8 cellular contexts compared by ENCODE assay signal in genomic region chr1:104780470-104781078, GRCh38.
DNase-seq lines count a peak whose midpoint lies in the region; ATAC-seq and TF ChIP-seq lines count a peak whose summit lies in the region.

No MANE protein-coding gene starts in this region.

- H3K36me3 Mint-ChIP-seq in CD4-positive, alpha-beta T cell (ENCODE audit: low read depth), result no peaks in the 10 kb centered on the region

- no peak overlapping the region for H3K27ac Mint-ChIP-seq in CD4-positive, alpha-beta T cell

- H3K4me3 ChIP-seq in SK-N-SH (ENCODE audit: low read depth in 2 of 2, low read length in 1 of 2) (peak overlapping the region in 1 of 2 experiments; percentile 33; a peak in 1 of 4 replicates), astrocyte of the spinal cord (ENCODE audit: low read depth, low read length) (no peak overlapping the region), liver (ENCODE audit: low read depth in 1 of 3, low read length in 3 of 3) (no peak overlapping the region)

- intact Hi-C loops in CD4-positive, alpha-beta T cell (cut with DNase I, micrococcal nuclease), result no loop called here
- intact Hi-C loops in posterior vena cava (cut with DNase I), result no loop called here

- DNase-seq in SK-N-SH, result peak; percentile 56
- peak; percentile 61 for DNase-seq in NCI-H2107 treated with DMSO at 0.1 percent for 48 hours (lab: John Stamatoyannopoulos, UW; ENCODE audit: unreplicated experiment)
- DNase-seq in astrocyte of the spinal cord (ENCODE audit: low read depth, low spot score), result peak; percentile 25
- no peak for DNase-seq in CD4-positive, alpha-beta T cell
- DNase-seq in posterior vena cava (ENCODE audit: low spot score), result no peak

- H3K27ac ChIP-seq in SK-N-SH (ENCODE audit: low read depth in 2 of 2, low read length in 1 of 2) (no peak overlapping the region), liver (ENCODE audit: low read depth in 1 of 2, low read length in 2 of 2) (no peak overlapping the region)
- no peak overlapping the region for H3K27ac ChIP-seq in CD4-positive, alpha-beta T cell (ENCODE audit: low read depth, low read length)

- H3K9ac ChIP-seq in SK-N-SH (no peak overlapping the region), liver (ENCODE audit: low read depth in 1 of 2, low read length in 2 of 2) (no peak overlapping the region)

- H3K36me3 ChIP-seq in SK-N-SH (replicated peaks in 1 of 2; ENCODE audit: control insufficient read depth in 1 of 2, insufficient read depth in 2 of 2, low read length in 1 of 2), result no peaks in the 10 kb centered on the region
- no peaks in the 10 kb centered on the region for H3K36me3 ChIP-seq in liver (ENCODE audit: control insufficient read depth in 4 of 4, insufficient read depth in 3 of 4, low read depth in 1 of 4, low read length in 3 of 4)

- H3K9me3 ChIP-seq in SK-N-SH (no peaks in the 10 kb centered on the region), liver (ENCODE audit: control insufficient read depth in 4 of 4, low read length in 3 of 4) (no peaks in the 10 kb centered on the region)
- H3K9me3 ChIP-seq in CD4-positive, alpha-beta T cell (ENCODE audit: control insufficient read depth, low read length), result no peaks in the 10 kb centered on the region

- no peak overlapping the region for H3K4me2 ChIP-seq in SK-N-SH

- no peaks in the 10 kb centered on the region for H3K4me1 ChIP-seq in SK-N-SH (ENCODE audit: control insufficient read depth in 1 of 2, insufficient read depth in 2 of 2, low read depth in 1 of 2, low read length in 1 of 2)
- no peaks in the 10 kb centered on the region for H3K4me1 ChIP-seq in liver (ENCODE audit: control insufficient read depth in 4 of 4, insufficient read depth in 4 of 4, low read length in 3 of 4)

- H4K20me1 ChIP-seq in SK-N-SH (ENCODE audit: insufficient read depth), result no peaks in the 10 kb centered on the region

- no peaks in the 10 kb centered on the region for H3K4me1 Mint-ChIP-seq in CD4-positive, alpha-beta T cell (ENCODE audit: low read depth)

- no peaks in the 10 kb centered on the region for H3K9me2 ChIP-seq in SK-N-SH

- H3K79me2 ChIP-seq in SK-N-SH (ENCODE audit: insufficient read depth), result no peaks in the 10 kb centered on the region

- ATAC-seq in SK-N-SH treated with all-trans-retinoic acid at 6 μM for 48 hours (no peak), HG02610 (IDR thresholded peaks at IDR 0.05; ENCODE audit: unreplicated experiment) (peak; percentile 46)
- no peak for ATAC-seq in CD4-positive, alpha-beta T cell (ENCODE audit: poor library complexity)

- no peaks in the 10 kb centered on the region for H3K27me3 ChIP-seq in SK-N-SH (ENCODE audit: insufficient read depth)
- no peaks in the 10 kb centered on the region for H3K27me3 ChIP-seq in liver (ENCODE audit: control insufficient read depth in 4 of 4, insufficient read depth in 4 of 4, low read length in 3 of 4)
- no peaks in the 10 kb centered on the region for H3K27me3 ChIP-seq in CD4-positive, alpha-beta T cell (ENCODE audit: control insufficient read depth, insufficient read depth, low read length)

- POLR2A ChIA-PET in SK-N-SH (lab: Yijun Ruan, JAX), result no interaction called here
- POLR2A ChIA-PET in CD4-positive, alpha-beta T cell (lab: Charles Lee), result no interaction called here

- H3K9me3 Mint-ChIP-seq in CD4-positive, alpha-beta T cell, result no peaks in the 10 kb centered on the region

- no peak overlapping the region for H3K4me3 Mint-ChIP-seq in CD4-positive, alpha-beta T cell

- peak; percentile 88 for TF ChIP-seq RAD21 in SK-N-SH (IDR thresholded peaks at IDR 0.05; ENCODE audit: low read length)
- TF ChIP-seq RAD21 in liver (IDR thresholded peaks at IDR 0.05), result peak; percentile 81 to 84

- in situ Hi-C loops in astrocyte of the spinal cord (cut with HindIII; ENCODE audit: low sequenced_read_pairs), result no loop called here

- 7% methylated on average over 6 of the region's 6 CpGs for WGBS in SK-N-SH (ENCODE audit: low lambda C conversion rate)
- 12% methylated on average over 6 of the region's 6 CpGs for WGBS in liver

- no peak for TF ChIP-seq EP300 in SK-N-SH (IDR thresholded peaks at IDR 0.05; ENCODE audit: borderline replicate concordance in 1 of 2, low read depth in 1 of 2, low read length in 1 of 2)

- H3K27me3 Mint-ChIP-seq in CD4-positive, alpha-beta T cell, result no peaks in the 10 kb centered on the region

- H3F3A ChIP-seq in SK-N-SH (replicated peaks; ENCODE audit: insufficient read depth), result no peaks in the 10 kb centered on the region

- no peak overlapping the region for H2AFZ ChIP-seq in SK-N-SH (ENCODE audit: low read depth)

- CTCF ChIA-PET in SK-N-SH (lab: Yijun Ruan, JAX), result interaction anchor here (0.7 to 3.4 kb wide), 7 partner anchors 9 to 1012 kb away, joined by 3 to 33 read pairs (median 5); no protein-coding TSS in a partner anchor
- CTCF ChIA-PET in CD4-positive, alpha-beta T cell (lab: Charles Lee), result no interaction called here

- TF ChIP-seq CTCF in SK-N-SH (IDR thresholded peaks at IDR 0.05) (peak; percentile 90), astrocyte of the spinal cord (IDR thresholded peaks at IDR 0.05; ENCODE audit: low read depth, low read length) (peak; percentile 70), liver (IDR thresholded peaks at IDR 0.05; ENCODE audit: low read depth, low read length, missing input control) (peak; percentile 75)
- TF ChIP-seq CTCF in CD4-positive, alpha-beta T cell (IDR thresholded peaks at IDR 0.05), result no peak

TF ChIP-seq in SK-N-SH, 30 proteins besides CTCF, POLR2A, EP300 and RAD21:
- peak; percentile 76 for TF ChIP-seq SMC3 (IDR thresholded peaks at IDR 0.05; ENCODE audit: low read depth, low read length)
- no peak for TF ChIP-seq MAX (IDR thresholded peaks at IDR 0.05; ENCODE audit: low read depth)
- no peak for TF ChIP-seq FOSL2 (IDR thresholded peaks at IDR 0.05; ENCODE audit: borderline replicate concordance, low read depth)

TF ChIP-seq in SK-N-SH treated with all-trans-retinoic acid at 6 μM for 48 hours, 23 proteins besides CTCF, POLR2A, EP300 and RAD21 (continues in another document):
- TF ChIP-seq ZFP30 (CRISPR knock-in tag; IDR thresholded peaks at IDR 0.05), result no peak
- TF ChIP-seq ESRRG (CRISPR knock-in tag; IDR thresholded peaks at IDR 0.05), result no peak
- no peak for TF ChIP-seq ZNF8 (CRISPR knock-in tag; IDR thresholded peaks at IDR 0.05)
- no peak for TF ChIP-seq SNAI2 (CRISPR knock-in tag; IDR thresholded peaks at IDR 0.05)
- TF ChIP-seq ZNF565 (CRISPR knock-in tag; conservative IDR thresholded peaks at IDR 0.05; ENCODE audit: low read depth), result no peak
- no peak for TF ChIP-seq OSR1 (CRISPR knock-in tag; IDR thresholded peaks at IDR 0.05)
- TF ChIP-seq TOX (CRISPR knock-in tag; IDR thresholded peaks at IDR 0.05; ENCODE audit: borderline replicate concordance), result no peak
- TF ChIP-seq ZNF70 (CRISPR knock-in tag; IDR thresholded peaks at IDR 0.05), result no peak
- no peak for TF ChIP-seq ISL1 (CRISPR knock-in tag; IDR thresholded peaks at IDR 0.05)
- no peak for TF ChIP-seq ZC3H10 (CRISPR knock-in tag; IDR thresholded peaks at IDR 0.05)
- no peak for TF ChIP-seq TCF4 (CRISPR knock-in tag; IDR thresholded peaks at IDR 0.05; ENCODE audit: borderline replicate concordance)
- TF ChIP-seq PPARA (CRISPR knock-in tag; IDR thresholded peaks at IDR 0.05; ENCODE audit: borderline replicate concordance), result no peak
- TF ChIP-seq RARB (CRISPR knock-in tag; IDR thresholded peaks at IDR 0.05), result no peak
- TF ChIP-seq POU6F1 (CRISPR knock-in tag; IDR thresholded peaks at IDR 0.05; ENCODE audit: borderline replicate concordance, low read depth), result no peak

TF ChIP-seq in liver, 16 proteins besides CTCF, POLR2A, EP300 and RAD21:
- TF ChIP-seq EGR1 (IDR thresholded peaks at IDR 0.05; ENCODE audit: low read depth in 2 of 2), result no peak
- no peak for TF ChIP-seq HNF4A (conservative IDR thresholded peaks at IDR 0.05)
- TF ChIP-seq ZBTB33 (IDR thresholded peaks at IDR 0.05), result no peak
- TF ChIP-seq GABPA (IDR thresholded peaks at IDR 0.05 in 1 of 2, conservative IDR thresholded peaks at IDR 0.05 in 1 of 2), result no peak
- TF ChIP-seq NR2F2 (IDR thresholded peaks at IDR 0.05), result no peak
- TF ChIP-seq FOXA1 (IDR thresholded peaks at IDR 0.05), result no peak
- TF ChIP-seq JUND (IDR thresholded peaks at IDR 0.05), result no peak
- TF ChIP-seq TAF1 (conservative IDR thresholded peaks at IDR 0.05), result no peak
- no peak for TF ChIP-seq REST (IDR thresholded peaks at IDR 0.05)
TF ChIP-seq in liver: peak in this region for 0.

Comparison
In these comparisons a context has a peak if more than half of its experiments do, and no peak if none do; other contexts are left out.
1. DNase-seq: peak in SK-N-SH (single experiment), NCI-H2107 treated with DMSO at 0.1 percent for 48 hours (single experiment) and astrocyte of the spinal cord (single experiment); none in CD4-positive, alpha-beta T cell (0 of 10) and posterior vena cava (single experiment).